Comparison of ENCODE assay signal across 15 cellular contexts in the genomic region with DNA sequence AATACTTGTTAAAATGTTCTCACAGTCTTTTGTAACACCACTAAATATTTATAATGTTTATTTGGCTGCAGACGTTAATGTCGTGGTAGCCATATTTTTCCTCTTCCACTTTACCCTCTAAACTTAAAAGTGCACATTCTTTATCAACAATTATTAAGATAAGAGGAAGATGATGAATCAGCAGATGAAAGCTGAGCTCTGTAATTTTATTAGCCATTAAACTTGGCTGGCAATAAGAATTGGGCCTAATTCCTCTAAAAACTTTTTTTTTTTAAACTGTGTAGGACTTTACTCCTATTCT.
"Had no signal": no experiment of that assay in that cellular context is flagged by ENCODE, and none has a peak within 500 bp of the region (broad histone marks: within the 10 kb centered on the region; RNA-seq: fewer than 3 reads in every experiment).

No MANE protein-coding gene starts in this region.

- H3K27me3 ChIP-seq: gastrocnemius medialis, stomach had no signal

- ATAC-seq: gastrocnemius medialis; left cardiac atrium; natural killer cell treated with Interleukin-12 subunit alpha and Interleukin-12 subunit beta and Interleukin-15 and Interleukin-18, amount 100 ng/mL, for 72 hours; psoas muscle had no signal

- H3K27me3 Mint-ChIP-seq: activated CD4-positive, alpha-beta memory T cell treated with anti-CD3 and anti-CD28 coated beads, Interleukin-2, amount 10 ng/mL, durations not matched to agents 7 days and 5 days; activated naive CD8-positive, alpha-beta T cell had no signal

- H3K4me1 ChIP-seq: psoas muscle had no signal

- H3K4me3 ChIP-seq: gastrocnemius medialis, mucosa of descending colon, psoas muscle, stomach had no signal

- H3K9me3 ChIP-seq: gastrocnemius medialis, mucosa of descending colon, psoas muscle, stomach had no signal

- H3K36me3 Mint-ChIP-seq: activated naive CD8-positive, alpha-beta T cell; natural killer cell treated with Interleukin-12 subunit alpha and Interleukin-12 subunit beta and Interleukin-15 and Interleukin-18, amount 100 ng/mL, for 72 hours had no signal

- H3K9me3 Mint-ChIP-seq: activated CD4-positive, alpha-beta memory T cell treated with anti-CD3 and anti-CD28 coated beads, Interleukin-2, amount 10 ng/mL, durations not matched to agents 7 days and 5 days; natural killer cell treated with Interleukin-12 subunit alpha and Interleukin-12 subunit beta and Interleukin-15 and Interleukin-18, amount 100 ng/mL, for 72 hours had no signal

- H3K36me3 ChIP-seq: gastrocnemius medialis, stomach had no signal

- H3K4me3 Mint-ChIP-seq: activated CD4-positive, alpha-beta memory T cell treated with anti-CD3 and anti-CD28 coated beads, Interleukin-2, amount 10 ng/mL, durations not matched to agents 7 days and 5 days; activated naive CD8-positive, alpha-beta T cell; natural killer cell treated with Interleukin-12 subunit alpha and Interleukin-12 subunit beta and Interleukin-15 and Interleukin-18, amount 100 ng/mL, for 72 hours had no signal

- H3K27ac ChIP-seq: gastrocnemius medialis, psoas muscle, stomach had no signal

- H3K4me1 Mint-ChIP-seq: activated CD4-positive, alpha-beta memory T cell treated with anti-CD3 and anti-CD28 coated beads, Interleukin-2, amount 10 ng/mL, durations not matched to agents 7 days and 5 days had no signal

- DNase-seq: activated CD4-positive, alpha-beta memory T cell treated with anti-CD3 and anti-CD28 coated beads, Interleukin-2, amount 10 ng/mL, durations not matched to agents 7 days and 5 days; activated CD4-positive, alpha-beta T cell treated with anti-CD3 and anti-CD28 coated beads for 1 hour; activated gamma-delta T cell; activated T-cell treated with anti-CD3 and anti-CD28 coated beads, Interleukin-2, amount 50 U/mL, for 48 hours; anterior cingulate cortex; gastrocnemius medialis; left cardiac atrium; mucosa of descending colon; occipital lobe; psoas muscle; stimulated activated CD4-positive, alpha-beta T cell treated with anti-CD3 and anti-CD28 coated beads, Interleukin-4, amount 100 ng/mL, for 24 hours; stomach; T1000 had no signal

- H3K27ac Mint-ChIP-seq: activated CD4-positive, alpha-beta memory T cell treated with anti-CD3 and anti-CD28 coated beads, Interleukin-2, amount 10 ng/mL, durations not matched to agents 7 days and 5 days; activated naive CD8-positive, alpha-beta T cell; natural killer cell treated with Interleukin-12 subunit alpha and Interleukin-12 subunit beta and Interleukin-15 and Interleukin-18, amount 100 ng/mL, for 72 hours had no signal
